Comparison of ENCODE assay signal across 25 cellular contexts in the genomic region with DNA sequence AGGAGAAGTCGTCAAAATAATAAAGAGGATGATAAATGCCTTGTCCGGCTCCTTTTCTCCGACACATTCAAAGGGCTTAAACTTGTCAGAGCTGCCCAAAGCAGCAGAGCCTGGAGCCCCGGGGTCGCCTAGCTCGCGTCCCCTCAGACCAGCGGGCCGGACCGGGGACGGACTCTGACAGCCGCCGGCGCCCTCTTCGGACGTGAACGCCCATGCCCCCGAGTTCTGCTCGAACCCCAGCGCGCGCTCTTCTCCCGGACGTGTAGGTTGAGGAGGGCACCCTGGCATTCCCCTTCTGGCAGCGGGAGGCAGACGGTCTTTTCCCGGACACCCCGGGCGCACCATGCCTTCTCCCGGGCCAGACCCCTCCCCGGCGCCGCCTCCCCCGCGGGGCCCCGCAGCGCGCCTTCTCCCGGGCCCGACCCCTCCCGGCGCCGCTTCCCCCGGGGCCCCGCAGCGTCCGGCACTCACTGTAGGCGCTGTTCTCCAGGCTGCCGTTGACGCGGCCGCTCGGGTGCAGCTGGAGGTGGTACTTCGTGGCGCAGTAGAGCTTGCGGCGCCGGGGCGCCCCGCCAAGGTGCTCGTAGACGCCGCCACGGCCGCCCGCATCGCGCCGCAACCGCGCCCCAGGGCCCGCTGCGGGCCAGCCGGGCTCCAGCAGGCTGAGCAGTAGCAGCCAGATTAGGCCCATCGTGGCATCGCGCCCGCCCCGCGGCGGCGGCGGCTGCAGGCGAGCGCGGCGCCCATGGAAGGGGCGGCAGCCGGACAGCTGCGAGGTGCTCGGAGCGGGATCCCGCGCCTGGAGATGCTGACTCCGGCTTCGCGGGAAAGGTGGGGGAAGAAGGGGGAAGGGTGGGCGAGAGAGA. TPM values are rescaled to one million over a fixed set of nuclear protein-coding genes. Genes with fewer than 3 reads are reported as not detected.
DNase-seq lines count a peak whose midpoint lies in the region; ATAC-seq and TF ChIP-seq lines count a peak whose summit lies in the region.
"Had no signal": no experiment of that assay in that cellular context is flagged by ENCODE, and none has a peak within 500 bp of the region (broad histone marks: within the 10 kb centered on the region; RNA-seq: fewer than 3 reads in every experiment).

No MANE protein-coding gene starts in this region.

- WGBS in endodermal cell (ENCODE audit: insufficient coverage in 1 of 2, insufficient read length in 1 of 2), 2 experiments, result 1 to 3% methylated on average over 37 to 98 of the region's 98 CpGs
- 2% methylated on average over 30 of the region's 98 CpGs for WGBS in right lobe of liver (ENCODE audit: insufficient coverage, low coverage, low lambda C conversion rate, missing lambda C conversion rate)

- H3K36me3 ChIP-seq in endodermal cell (ENCODE audit: control insufficient read depth, insufficient read depth, low read length) (no peaks in the 10 kb centered on the region), right lobe of liver (no peaks in the 10 kb centered on the region)
- H3K36me3 ChIP-seq: BE2C, prostate gland, suprapubic skin had no signal

- no peaks in the 10 kb centered on the region for H3K4me1 Mint-ChIP-seq in endodermal cell
- peaks cover 3% of the 10 kb centered on the region for H3K4me1 Mint-ChIP-seq in osteocyte (ENCODE audit: unreplicated experiment)
- H3K4me1 Mint-ChIP-seq in activated CD8-positive, alpha-beta T cell treated with anti-CD3 and anti-CD28 coated beads, Interleukin-2, amount 10 ng/mL, durations not matched to agents 7 days and 5 days (ENCODE audit: low read depth), result no peaks in the 10 kb centered on the region
- H3K4me1 Mint-ChIP-seq: activated B cell treated with CpG ODN at 0.5 μM for 24 hours; activated naive CD8-positive, alpha-beta T cell treated with anti-CD3 and anti-CD28 coated beads, Interleukin-2, amount 10 ng/mL, durations not matched to agents 7 days and 5 days; IgD-negative memory B cell had no signal

- CTCF ChIA-PET in activated CD8-positive, alpha-beta T cell treated with anti-CD3 and anti-CD28 coated beads, Interleukin-2, amount 10 ng/mL, durations not matched to agents 7 days and 5 days (lab: Charles Lee), result no interaction called here

- no peak overlapping the region for H3K9ac ChIP-seq in endodermal cell (ENCODE audit: extremely low read depth, low read length, poor library complexity, severe bottlenecking)

- TF ChIP-seq POLR2A in right lobe of liver (IDR thresholded peaks at IDR 0.05), result no peak

- DNase-seq in DMS 273 (lab: John Stamatoyannopoulos, UW; ENCODE audit: unreplicated experiment) (peak; percentile 45), DMS 273 treated with DMSO at 0.1 percent for 48 hours (lab: John Stamatoyannopoulos, UW) (no peak), NCI-H69 (lab: John Stamatoyannopoulos, UW) (peak; percentile 55), endodermal cell (peak; percentile 78), osteocyte (ENCODE audit: extremely low spot score, unreplicated experiment) (no peak), SW480 (ENCODE audit: low spot score) (no peak), right lobe of liver (no peak)
- no peak for DNase-seq in activated CD8-positive, alpha-beta T cell treated with anti-CD3 and anti-CD28 coated beads, Interleukin-2, amount 10 ng/mL, durations not matched to agents 7 days and 5 days
- DNase-seq: activated B cell treated with CpG ODN at 0.5 μM for 24 hours; activated CD8-positive, alpha-beta T cell treated with anti-CD3 and anti-CD28 coated beads for 36 hours; activated T-cell treated with anti-CD3 and anti-CD28 coated beads, Interleukin-2, amount 50 U/mL, for 72 hours; BE2C; DMS153; naive thymus-derived CD4-positive, alpha-beta T cell; NCI-H1694 treated with DMSO at 0.1 percent for 48 hours; NCI-H510A had no signal

- H3K9me3 ChIP-seq in endodermal cell (ENCODE audit: control insufficient read depth, low read length) (no peaks in the 10 kb centered on the region), right lobe of liver (no peaks in the 10 kb centered on the region)
- H3K9me3 ChIP-seq: BE2C, prostate gland, suprapubic skin had no signal

- H3K4me3 ChIP-seq in endodermal cell (ENCODE audit: low read length), result no peak overlapping the region
- H3K4me3 ChIP-seq in right lobe of liver, result no peak overlapping the region
- H3K4me3 ChIP-seq: prostate gland, suprapubic skin had no signal

- POLR2A ChIA-PET in activated CD8-positive, alpha-beta T cell treated with anti-CD3 and anti-CD28 coated beads, Interleukin-2, amount 10 ng/mL, durations not matched to agents 7 days and 5 days (lab: Charles Lee), result no interaction called here

- intact Hi-C loops in right lobe of liver (cut with DNase I), result no loop called here

- TF ChIP-seq CTCF in endodermal cell (conservative IDR thresholded peaks at IDR 0.05) (no peak), osteocyte (IDR thresholded peaks at IDR 0.05) (no peak), right lobe of liver (IDR thresholded peaks at IDR 0.05) (no peak)

- H3K27ac Mint-ChIP-seq in endodermal cell, result no peak overlapping the region
- no peak overlapping the region for H3K27ac Mint-ChIP-seq in osteocyte (ENCODE audit: unreplicated experiment)
- no peak overlapping the region for H3K27ac Mint-ChIP-seq in activated CD8-positive, alpha-beta T cell treated with anti-CD3 and anti-CD28 coated beads, Interleukin-2, amount 10 ng/mL, durations not matched to agents 7 days and 5 days
- H3K27ac Mint-ChIP-seq: activated B cell treated with CpG ODN at 0.5 μM for 24 hours; activated CD8-positive, alpha-beta T cell treated with anti-CD3 and anti-CD28 coated beads for 36 hours; activated naive CD8-positive, alpha-beta T cell treated with anti-CD3 and anti-CD28 coated beads, Interleukin-2, amount 10 ng/mL, durations not matched to agents 7 days and 5 days; activated T-cell treated with anti-CD3 and anti-CD28 coated beads, Interleukin-2, amount 50 U/mL, for 72 hours; IgD-negative memory B cell; naive thymus-derived CD4-positive, alpha-beta T cell had no signal

- H3K9me3 Mint-ChIP-seq in endodermal cell (no peaks in the 10 kb centered on the region), osteocyte (ENCODE audit: unreplicated experiment) (no peaks in the 10 kb centered on the region)
- H3K9me3 Mint-ChIP-seq in activated CD8-positive, alpha-beta T cell treated with anti-CD3 and anti-CD28 coated beads, Interleukin-2, amount 10 ng/mL, durations not matched to agents 7 days and 5 days (ENCODE audit: insufficient read depth), result no peaks in the 10 kb centered on the region
- H3K9me3 Mint-ChIP-seq: activated B cell treated with CpG ODN at 0.5 μM for 24 hours; activated CD8-positive, alpha-beta T cell treated with anti-CD3 and anti-CD28 coated beads for 36 hours; activated naive CD8-positive, alpha-beta T cell treated with anti-CD3 and anti-CD28 coated beads, Interleukin-2, amount 10 ng/mL, durations not matched to agents 7 days and 5 days; activated T-cell treated with anti-CD3 and anti-CD28 coated beads, Interleukin-2, amount 50 U/mL, for 72 hours; IgD-negative memory B cell had no signal

- peaks cover 94% of the 10 kb centered on the region for H3K27me3 Mint-ChIP-seq in endodermal cell (ENCODE audit: insufficient read depth)
- H3K27me3 Mint-ChIP-seq in osteocyte (ENCODE audit: unreplicated experiment), result peaks cover 60% of the 10 kb centered on the region
- H3K27me3 Mint-ChIP-seq in activated CD8-positive, alpha-beta T cell treated with anti-CD3 and anti-CD28 coated beads, Interleukin-2, amount 10 ng/mL, durations not matched to agents 7 days and 5 days (ENCODE audit: low read depth), result peaks cover 47% of the 10 kb centered on the region

- H3K27ac ChIP-seq in endodermal cell (ENCODE audit: low read depth, low read length) (no peak overlapping the region), right lobe of liver (no peak overlapping the region)
- H3K27ac ChIP-seq: 22Rv1, prostate gland, suprapubic skin had no signal

- H3K36me3 Mint-ChIP-seq in endodermal cell (ENCODE audit: low read depth) (no peaks in the 10 kb centered on the region), osteocyte (ENCODE audit: unreplicated experiment) (no peaks in the 10 kb centered on the region)
- H3K36me3 Mint-ChIP-seq in activated CD8-positive, alpha-beta T cell treated with anti-CD3 and anti-CD28 coated beads, Interleukin-2, amount 10 ng/mL, durations not matched to agents 7 days and 5 days (ENCODE audit: low read depth), result no peaks in the 10 kb centered on the region
- H3K36me3 Mint-ChIP-seq: activated naive CD8-positive, alpha-beta T cell treated with anti-CD3 and anti-CD28 coated beads, Interleukin-2, amount 10 ng/mL, durations not matched to agents 7 days and 5 days; naive thymus-derived CD4-positive, alpha-beta T cell had no signal

- H3K4me1 ChIP-seq in endodermal cell (ENCODE audit: control insufficient read depth, insufficient read depth, low read length) (peaks cover 3% of the 10 kb centered on the region), right lobe of liver (no peaks in the 10 kb centered on the region)
- H3K4me1 ChIP-seq: prostate gland had no signal

- ATAC-seq in right lobe of liver, result no peak
- no peak for ATAC-seq in activated CD8-positive, alpha-beta T cell treated with anti-CD3 and anti-CD28 coated beads, Interleukin-2, amount 10 ng/mL, durations not matched to agents 7 days and 5 days
- ATAC-seq: activated CD8-positive, alpha-beta T cell treated with anti-CD3 and anti-CD28 coated beads for 36 hours; activated T-cell treated with anti-CD3 and anti-CD28 coated beads, Interleukin-2, amount 50 U/mL, for 72 hours; esophagus mucosa; naive thymus-derived CD4-positive, alpha-beta T cell had no signal

- H3K4me3 Mint-ChIP-seq in endodermal cell, result peak overlapping the region; percentile 21
- peak overlapping the region; percentile 56 for H3K4me3 Mint-ChIP-seq in osteocyte (ENCODE audit: unreplicated experiment)
- no peak overlapping the region for H3K4me3 Mint-ChIP-seq in activated CD8-positive, alpha-beta T cell treated with anti-CD3 and anti-CD28 coated beads, Interleukin-2, amount 10 ng/mL, durations not matched to agents 7 days and 5 days
- H3K4me3 Mint-ChIP-seq: activated B cell treated with CpG ODN at 0.5 μM for 24 hours; activated CD8-positive, alpha-beta T cell treated with anti-CD3 and anti-CD28 coated beads for 36 hours; activated naive CD8-positive, alpha-beta T cell treated with anti-CD3 and anti-CD28 coated beads, Interleukin-2, amount 10 ng/mL, durations not matched to agents 7 days and 5 days; activated T-cell treated with anti-CD3 and anti-CD28 coated beads, Interleukin-2, amount 50 U/mL, for 72 hours; IgD-negative memory B cell; naive thymus-derived CD4-positive, alpha-beta T cell had no signal

- H3K27me3 ChIP-seq in endodermal cell (ENCODE audit: control insufficient read depth, insufficient read depth, low read length, poor library complexity, severe bottlenecking), result peaks cover 97% of the 10 kb centered on the region
- peaks cover 5 to 34% of the 10 kb centered on the region in 2 donors for H3K27me3 ChIP-seq in right lobe of liver

RNA-seq across cellular contexts. Expression of a gene that starts 0.7 kb away (rescaled TPM):
- total RNA-seq in endodermal cell, result not detected
- polyA plus RNA-seq in endodermal cell (2013, experiment 1 of 2), result 0.39 TPM
- polyA plus RNA-seq in endodermal cell (2013, experiment 2 of 2), result 0.41 TPM
- total RNA-seq in osteocyte, result 2.3 and 2.5 TPM in 2 replicates
- total RNA-seq in right lobe of liver, result not detected
- not detected for total RNA-seq in activated CD8-positive, alpha-beta T cell treated with anti-CD3 and anti-CD28 coated beads, Interleukin-2, amount 10 ng/mL, durations not matched to agents 7 days and 5 days
- total RNA-seq: activated B cell treated with CpG ODN at 0.5 μM for 24 hours; activated CD8-positive, alpha-beta T cell treated with anti-CD3 and anti-CD28 coated beads for 36 hours; activated naive CD8-positive, alpha-beta T cell treated with anti-CD3 and anti-CD28 coated beads, Interleukin-2, amount 10 ng/mL, durations not matched to agents 7 days and 5 days; activated T-cell treated with anti-CD3 and anti-CD28 coated beads, Interleukin-2, amount 50 U/mL, for 72 hours; esophagus mucosa; lung microvascular endothelial cell; naive thymus-derived CD4-positive, alpha-beta T cell; OCI-LY7; prostate gland; suprapubic skin; T-helper 2 cell treated with Interferon-gamma antibody and Interleukin-4, amounts not matched to agents 100 ng/mL and 5 ng/mL, for 36 hours had no signal
- polyA plus RNA-seq: IgD-negative memory B cell; naive thymus-derived CD4-positive, alpha-beta T cell had no signal

RNA-seq across cellular contexts. Expression of a gene that starts 43.3 kb away (rescaled TPM):
- 1 to 10 TPM in 1 of 2 donors, under 1 TPM in 1; 0.27 to 3.5 TPM for total RNA-seq in endodermal cell
- 0.46 TPM for polyA plus RNA-seq in endodermal cell (2013, experiment 1 of 2)
- 0.08 TPM for polyA plus RNA-seq in endodermal cell (2013, experiment 2 of 2)
- total RNA-seq in osteocyte, result 0.26 and 0.40 TPM in 2 replicates
- not detected for total RNA-seq in right lobe of liver
- not detected for total RNA-seq in activated CD8-positive, alpha-beta T cell treated with anti-CD3 and anti-CD28 coated beads, Interleukin-2, amount 10 ng/mL, durations not matched to agents 7 days and 5 days
- total RNA-seq: activated B cell treated with CpG ODN at 0.5 μM for 24 hours; activated CD8-positive, alpha-beta T cell treated with anti-CD3 and anti-CD28 coated beads for 36 hours; activated naive CD8-positive, alpha-beta T cell treated with anti-CD3 and anti-CD28 coated beads, Interleukin-2, amount 10 ng/mL, durations not matched to agents 7 days and 5 days; activated T-cell treated with anti-CD3 and anti-CD28 coated beads, Interleukin-2, amount 50 U/mL, for 72 hours; esophagus mucosa; lung microvascular endothelial cell; naive thymus-derived CD4-positive, alpha-beta T cell; OCI-LY7; suprapubic skin; T-helper 2 cell treated with Interferon-gamma antibody and Interleukin-4, amounts not matched to agents 100 ng/mL and 5 ng/mL, for 36 hours had no signal
- polyA plus RNA-seq: IgD-negative memory B cell; naive thymus-derived CD4-positive, alpha-beta T cell had no signal

Comparison
In these comparisons a context has a peak if more than half of its experiments do, and no peak if none do; other contexts are left out.
1. DNase-seq: peak in DMS 273 (single experiment), NCI-H69 (single experiment) and endodermal cell (single experiment); none in DMS 273 treated with DMSO at 0.1 percent for 48 hours (single experiment), osteocyte (single experiment), SW480 (single experiment), right lobe of liver (0 of 3) and activated CD8-positive, alpha-beta T cell treated with anti-CD3 and anti-CD28 coated beads, Interleukin-2, amount 10 ng/mL, durations not matched to agents 7 days and 5 days (single experiment).